Comparison of ENCODE assay signal across 8 cellular contexts in the genomic region with DNA sequence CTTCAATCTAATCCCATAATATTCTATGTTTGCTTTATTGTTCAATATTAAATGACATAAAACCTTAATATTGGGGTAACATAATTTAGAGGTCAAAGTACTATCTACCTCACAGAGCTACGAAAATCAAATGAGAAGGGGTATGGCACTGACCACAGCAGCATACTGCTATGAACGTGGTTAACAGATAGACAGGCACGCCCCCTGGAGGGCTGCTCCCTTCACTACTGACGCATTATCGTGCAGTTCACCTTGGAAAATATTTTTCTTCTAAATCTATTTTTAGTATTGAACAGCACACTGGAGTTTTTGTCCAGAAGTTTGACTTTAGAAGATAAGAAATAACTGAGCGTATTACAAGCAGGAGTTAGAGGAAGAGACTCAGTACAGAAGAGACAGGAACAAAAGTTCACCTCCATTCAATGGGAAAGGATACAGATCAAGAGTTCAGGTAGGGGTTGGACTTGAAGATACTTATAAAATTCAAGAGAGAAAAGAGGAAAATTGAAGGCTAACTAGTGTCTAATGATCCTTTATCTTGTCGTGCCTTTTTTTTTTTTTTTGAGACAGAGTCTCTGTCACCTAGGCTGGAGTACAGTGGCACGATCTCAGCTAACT. TPM values are rescaled to one million over a fixed set of nuclear protein-coding genes. Genes with fewer than 3 reads are reported as not detected.
A peak's percentile ranks its signal among the peaks of the same experiment; 100 is the strongest.
DNase-seq lines count a peak whose midpoint lies in the region; ATAC-seq, FAIRE-seq and TF ChIP-seq lines count a peak whose summit lies in the region.

No MANE protein-coding gene starts in this region.

- intact Hi-C loops in endothelial cell of umbilical vein (cut with micrococcal nuclease), result loop anchor here (1.0 to 5.0 kb wide), 5 partner anchors 328 to 802 kb away; partner anchors contain the start of gene PLRG1
- intact Hi-C loops in aorta (cut with DNase I), result loop anchor here (5.0 to 10.0 kb wide), 2 partner anchors 372 to 799 kb away; partner anchors contain the start of gene PLRG1 (in 2 of the 2)

- peak; percentile 91 for ATAC-seq in aorta (ENCODE audit: low FRiP score)

- H3K4me1 ChIP-seq in Karpas-422 (ENCODE audit: low read length), result no peaks in the 10 kb centered on the region; the same call in 1 of the 2 replicates
- H3K4me1 ChIP-seq in endothelial cell of umbilical vein (ENCODE audit: control insufficient read depth, extremely low read depth, insufficient read depth, low read length), result no peaks in the 10 kb centered on the region
- H3K4me1 ChIP-seq in aorta (ENCODE audit: control insufficient read depth in 1 of 2, insufficient read depth in 2 of 2, low read length in 2 of 2), result no peaks in the 10 kb centered on the region

- H3K27ac ChIP-seq in Karpas-422 (ENCODE audit: low read length), result no peak overlapping the region
- H3K27ac ChIP-seq in VCaP, result no peak overlapping the region
- no peak overlapping the region for H3K27ac ChIP-seq in endothelial cell of umbilical vein (ENCODE audit: insufficient read depth, low read depth, low read length)
- no peak overlapping the region for H3K27ac ChIP-seq in aorta (ENCODE audit: low read depth in 1 of 2, low read length in 2 of 2)

- no peaks in the 10 kb centered on the region for H4K20me1 ChIP-seq in Karpas-422 (ENCODE audit: insufficient read depth, low read depth, low read length)
- no peaks in the 10 kb centered on the region for H4K20me1 ChIP-seq in endothelial cell of umbilical vein (replicated peaks; ENCODE audit: control insufficient read depth, extremely low read depth, insufficient read depth, low read length)

- DNase-seq in SHP77 (lab: John Stamatoyannopoulos, UW) (peak; percentile 3), SHP77 treated with DMSO at 0.1 percent for 48 hours (lab: John Stamatoyannopoulos, UW) (no peak), H4 (ENCODE audit: low spot score) (peak; percentile 32), Karpas-422 (peak; percentile 89), endothelial cell of umbilical vein (ENCODE audit: low read depth, low spot score) (peak; percentile 76), myocyte (ENCODE audit: low read depth) (peak; percentile 43), aorta (peak; percentile 82 to 86)

- H3K9me3 ChIP-seq in Karpas-422 (ENCODE audit: low read length) (no peaks in the 10 kb centered on the region), endothelial cell of umbilical vein (replicated peaks; ENCODE audit: control insufficient read depth, insufficient read depth, low read length) (no peaks in the 10 kb centered on the region), aorta (ENCODE audit: control insufficient read depth, low read length) (no peaks in the 10 kb centered on the region)

- BruUV-seq in endothelial cell of umbilical vein (replicated peaks; lab: Mats Ljungman, UMichigan), result no TSS peak

- dilution Hi-C loops in endothelial cell of umbilical vein (cut with MboI; ENCODE audit: extremely low pct_ligation_motif_present, low sequenced_read_pairs), result no loop called here

- H3K9me1 ChIP-seq in endothelial cell of umbilical vein (replicated peaks; ENCODE audit: control insufficient read depth, extremely low read depth, insufficient read depth, low read length), result no peaks in the 10 kb centered on the region

- H3K4me2 ChIP-seq in Karpas-422 (ENCODE audit: low read depth, low read length, poor library complexity, severe bottlenecking), result no peak overlapping the region
- no peak overlapping the region for H3K4me2 ChIP-seq in endothelial cell of umbilical vein (ENCODE audit: insufficient read depth, low read length)

- WGBS in aorta, 2 donors, result 19 to 23% methylated on average over 8 of the region's 8 CpGs

- CTCF ChIA-PET in endothelial cell of umbilical vein (lab: Charles Lee), result interaction anchor here (0.5 to 4.1 kb wide), 30 partner anchors 8 to 804 kb away, joined by 3 to 70 read pairs (median 3); partner anchors contain the start of gene PLRG1

- POLR2A ChIA-PET in endothelial cell of umbilical vein (lab: Charles Lee), result no interaction called here

- no peak for TF ChIP-seq POLR2A in endothelial cell of umbilical vein (IDR thresholded peaks at IDR 0.05; ENCODE audit: low read depth, low read length)

- no peaks in the 10 kb centered on the region for H3K27me3 ChIP-seq in Karpas-422 (ENCODE audit: low read length)
- H3K27me3 ChIP-seq in endothelial cell of umbilical vein (ENCODE audit: control insufficient read depth in 2 of 2, insufficient read depth in 2 of 2, low read length in 2 of 2), result no peaks in the 10 kb centered on the region
- no peaks in the 10 kb centered on the region for H3K27me3 ChIP-seq in aorta (ENCODE audit: control insufficient read depth in 1 of 2, insufficient read depth in 2 of 2, low read length in 1 of 2)

- TF ChIP-seq CTCF in VCaP (conservative IDR thresholded peaks at IDR 0.05) (peak; percentile 90), endothelial cell of umbilical vein (IDR thresholded peaks at IDR 0.05; ENCODE audit: extremely low read depth in 1 of 2, insufficient read depth in 1 of 2, low read depth in 1 of 2, low read length in 2 of 2) (peak; percentile 82 to 83)

- H3K4me3 ChIP-seq in Karpas-422 (ENCODE audit: low read length) (no peak overlapping the region), endothelial cell of umbilical vein (replicated peaks in 1 of 3; ENCODE audit: insufficient read depth in 1 of 3, low read depth in 1 of 3, low read length in 3 of 3) (no peak overlapping the region), aorta (ENCODE audit: low read length in 2 of 2) (no peak overlapping the region)

- peaks cover 75% of the 10 kb centered on the region for H3K36me3 ChIP-seq in Karpas-422 (ENCODE audit: insufficient read depth, low read length)
- no peaks in the 10 kb centered on the region for H3K36me3 ChIP-seq in endothelial cell of umbilical vein (ENCODE audit: control insufficient read depth in 2 of 2, extremely low read depth in 1 of 2, insufficient read depth in 2 of 2, low read length in 2 of 2)
- H3K36me3 ChIP-seq in aorta (ENCODE audit: control insufficient read depth in 1 of 2, insufficient read depth in 2 of 2, low read length in 1 of 2), result peaks cover 0 to 2% of the 10 kb centered on the region in 2 donors

- H3K79me2 ChIP-seq in Karpas-422 (ENCODE audit: low read length), result peaks cover 18% of the 10 kb centered on the region
- no peaks in the 10 kb centered on the region for H3K79me2 ChIP-seq in endothelial cell of umbilical vein (ENCODE audit: control insufficient read depth, insufficient read depth, low read length)

- H3K9ac ChIP-seq in Karpas-422 (ENCODE audit: low read length), result no peak overlapping the region
- H3K9ac ChIP-seq in endothelial cell of umbilical vein (replicated peaks; ENCODE audit: extremely low read depth, insufficient read depth, low read length), result no peak overlapping the region

- H3K9me2 ChIP-seq in Karpas-422 (replicated peaks; ENCODE audit: insufficient read depth, low read length), result no peaks in the 10 kb centered on the region

- no peak overlapping the region for H2AFZ ChIP-seq in Karpas-422 (ENCODE audit: low read length)
- H2AFZ ChIP-seq in endothelial cell of umbilical vein (ENCODE audit: low read depth, low read length), result no peak overlapping the region

- FAIRE-seq in endothelial cell of umbilical vein (lab: Jason Lieb, UNC), result peak; percentile 24

TF ChIP-seq in endothelial cell of umbilical vein, 7 proteins besides CTCF, POLR2A, EP300 and RAD21:
- TF ChIP-seq EZH2 (IDR thresholded peaks at IDR 0.05; ENCODE audit: borderline replicate concordance, low read depth, low read length, severe bottlenecking), result no peak
- TF ChIP-seq FOS (IDR thresholded peaks at IDR 0.05; ENCODE audit: borderline replicate concordance, insufficient read depth, low read length), result no peak
- no peak for TF ChIP-seq MAX (IDR thresholded peaks at IDR 0.05; ENCODE audit: insufficient read depth, insufficient read length)
- no peak for TF ChIP-seq JUN (IDR thresholded peaks at IDR 0.05; ENCODE audit: borderline replicate concordance, insufficient read depth, insufficient read length, low read depth)
- TF ChIP-seq POLR2AphosphoS5 (IDR thresholded peaks at IDR 0.05; ENCODE audit: insufficient read depth, low read depth, low read length), result no peak
- no peak for TF ChIP-seq GATA2 (IDR thresholded peaks at IDR 0.05; ENCODE audit: insufficient read depth, insufficient read length, low read depth, low read length)
- no peak for TF ChIP-seq MYC (IDR thresholded peaks at IDR 0.05; ENCODE audit: low read depth, low read length)

RNA-seq across cellular contexts. Expression of gene MAP9, which starts 22.7 kb away (rescaled TPM):
- 9.9 and 15.2 TPM in 2 replicates for total RNA-seq in H4 (2014; rRNA removed; shearing (Covaris generic))
- total RNA-seq in Karpas-422 (2014; rRNA removed; shearing (Covaris generic); ENCODE audit: low replicate concordance), result 16.1 and 57.4 TPM in 2 replicates
- total RNA-seq in endothelial cell of umbilical vein, result 1.1 and 1.3 TPM in 2 replicates
- 0.06 and 0.17 TPM in 2 replicates for polyA plus RNA-seq in endothelial cell of umbilical vein
- 0.14 and 0.16 TPM in 2 replicates for polyA plus RNA-seq in endothelial cell of umbilical vein (2011; cell fraction: cytosol; rRNA removed)
- polyA plus RNA-seq in endothelial cell of umbilical vein (2011; cell fraction: nucleus; rRNA removed), result 0.39 and 0.59 TPM in 2 replicates
- polyA plus RNA-seq in endothelial cell of umbilical vein (2012), result 0.10 and 0.19 TPM in 2 replicates
- polyA minus RNA-seq in endothelial cell of umbilical vein, result 0.19 and 0.39 TPM in 2 replicates
- polyA minus RNA-seq in endothelial cell of umbilical vein (2011; cell fraction: cytosol; rRNA and poly(A)+ RNA removed), result not detected
- polyA minus RNA-seq in endothelial cell of umbilical vein (2011; cell fraction: nucleus; rRNA and poly(A)+ RNA removed), result 1.3 and 2.4 TPM in 2 replicates
- total RNA-seq in myocyte, result 1.2 and 1.7 TPM in 2 replicates
- polyA plus RNA-seq in myocyte (2012), result 1.6 TPM
- 10 to 100 TPM; 12.4 to 16.2 TPM for total RNA-seq in aorta
- polyA plus RNA-seq in aorta, result 10 to 100 TPM in 1 of 2 donors, 1 to 10 TPM in 1; 4.0 to 10.0 TPM
